ENCODE assay signal across 9 cellular contexts in genomic region chr15:40340038-40340739, GRCh38. TPM values are rescaled to one million over a fixed set of nuclear protein-coding genes. Genes with fewer than 3 reads are reported as not detected.
DNase-seq lines count a peak whose midpoint lies in the region; TF ChIP-seq lines count a peak whose summit lies in the region.
"Had no signal": no experiment of that assay in that cellular context is flagged by ENCODE, and none has a peak within 500 bp of the region (broad histone marks: within the 10 kb centered on the region; RNA-seq: fewer than 3 reads in every experiment).

No MANE protein-coding gene starts in this region.

- intact Hi-C loops in activated T-helper 1 cell treated with anti-CD3 and anti-CD28 coated beads, Interleukin-12 subunit alpha, Interleukin-12 subunit beta, Interleukin-2, Interleukin-4 antibody, amounts not matched to agents 30 ng/mL and 10 ng/mL and 1 ng/mL, durations not matched to agents 14 hours and 24 hours and 36 hours (cut with micrococcal nuclease): loop anchor here (5.0 kb wide), 1 partner anchor 167 kb away; no protein-coding TSS in a partner anchor

- TF ChIP-seq CTCF in AG09319 (IDR thresholded peaks at IDR 0.05; ENCODE audit: low read depth, low read length) (no peak), nephron (IDR thresholded peaks at IDR 0.05; ENCODE audit: unreplicated experiment in 3 of 3) (no peak), GM13977 (IDR thresholded peaks at IDR 0.05; ENCODE audit: extremely low read depth, insufficient read depth, missing control alignments) (no peak)

- peaks cover 61% of the 10 kb centered on the region for H3K4me1 Mint-ChIP-seq in nephron
- H3K4me1 Mint-ChIP-seq in activated T-helper 1 cell treated with anti-CD3 and anti-CD28 coated beads, Interleukin-12 subunit alpha, Interleukin-12 subunit beta, Interleukin-2, Interleukin-4 antibody, amounts not matched to agents 30 ng/mL and 10 ng/mL and 1 ng/mL, durations not matched to agents 14 hours and 24 hours and 36 hours (ENCODE audit: low read depth): peaks cover 5% of the 10 kb centered on the region

- DNase-seq in AG09319 (ENCODE audit: extremely low read depth, low read depth) (peak; percentile 54), NCI-H446 treated with DMSO at 0.1 percent for 48 hours (lab: John Stamatoyannopoulos, UW) (peak; percentile 25), epithelial cell of prostate (ENCODE audit: low read depth, low spot score) (no peak), GM13977 (ENCODE audit: low spot score) (no peak), NOMO-1 (lab: John Stamatoyannopoulos, UW; ENCODE audit: unreplicated experiment in 2 of 2) (no peak), CD1c-positive myeloid dendritic cell (ENCODE audit: extremely low spot score) (no peak)
- DNase-seq in activated T-helper 1 cell treated with anti-CD3 and anti-CD28 coated beads, Interleukin-12 subunit alpha, Interleukin-12 subunit beta, Interleukin-2, Interleukin-4 antibody, amounts not matched to agents 30 ng/mL and 10 ng/mL and 1 ng/mL, durations not matched to agents 14 hours and 24 hours and 36 hours (ENCODE audit: low spot score): no peak

- H3K27ac ChIP-seq in epithelial cell of prostate: peak overlapping the region; percentile 94

- peaks cover 5% of the 10 kb centered on the region for H3K27me3 Mint-ChIP-seq in nephron (ENCODE audit: low read depth)
- peaks cover 6% of the 10 kb centered on the region for H3K27me3 Mint-ChIP-seq in activated T-helper 1 cell treated with anti-CD3 and anti-CD28 coated beads, Interleukin-12 subunit alpha, Interleukin-12 subunit beta, Interleukin-2, Interleukin-4 antibody, amounts not matched to agents 30 ng/mL and 10 ng/mL and 1 ng/mL, durations not matched to agents 14 hours and 24 hours and 36 hours (ENCODE audit: insufficient read depth)

- H3K4me3 Mint-ChIP-seq in nephron: peak overlapping the region in 2 of 3 experiments; percentile 49 to 51
- no peak overlapping the region for H3K4me3 Mint-ChIP-seq in activated T-helper 1 cell treated with anti-CD3 and anti-CD28 coated beads, Interleukin-12 subunit alpha, Interleukin-12 subunit beta, Interleukin-2, Interleukin-4 antibody, amounts not matched to agents 30 ng/mL and 10 ng/mL and 1 ng/mL, durations not matched to agents 14 hours and 24 hours and 36 hours

- H3K27ac Mint-ChIP-seq in nephron: peak overlapping the region; percentile 87 to 89 (median 88)
- H3K27ac Mint-ChIP-seq in activated T-helper 1 cell treated with anti-CD3 and anti-CD28 coated beads, Interleukin-12 subunit alpha, Interleukin-12 subunit beta, Interleukin-2, Interleukin-4 antibody, amounts not matched to agents 30 ng/mL and 10 ng/mL and 1 ng/mL, durations not matched to agents 14 hours and 24 hours and 36 hours: no peak overlapping the region

- H3K36me3 Mint-ChIP-seq in nephron (ENCODE audit: low read depth): no peaks in the 10 kb centered on the region
- no peaks in the 10 kb centered on the region for H3K36me3 Mint-ChIP-seq in activated T-helper 1 cell treated with anti-CD3 and anti-CD28 coated beads, Interleukin-12 subunit alpha, Interleukin-12 subunit beta, Interleukin-2, Interleukin-4 antibody, amounts not matched to agents 30 ng/mL and 10 ng/mL and 1 ng/mL, durations not matched to agents 14 hours and 24 hours and 36 hours (ENCODE audit: low read depth)

- no peaks in the 10 kb centered on the region for H3K9me3 Mint-ChIP-seq in nephron
- no peaks in the 10 kb centered on the region for H3K9me3 Mint-ChIP-seq in activated T-helper 1 cell treated with anti-CD3 and anti-CD28 coated beads, Interleukin-12 subunit alpha, Interleukin-12 subunit beta, Interleukin-2, Interleukin-4 antibody, amounts not matched to agents 30 ng/mL and 10 ng/mL and 1 ng/mL, durations not matched to agents 14 hours and 24 hours and 36 hours

- in situ Hi-C loops in GM13977 (cut with MboI; ENCODE audit: low pct_unique_long_range_greater_than_20kb, low sequenced_read_pairs, unreplicated experiment): no loop called here

RNA-seq across cellular contexts. Expression of gene CCDC9B, which starts 0.6 kb away (rescaled TPM):
- 0.21 and 0.24 TPM in 2 replicates for total RNA-seq in activated T-helper 1 cell treated with anti-CD3 and anti-CD28 coated beads, Interleukin-12 subunit alpha, Interleukin-12 subunit beta, Interleukin-2, Interleukin-4 antibody, amounts not matched to agents 30 ng/mL and 10 ng/mL and 1 ng/mL, durations not matched to agents 14 hours and 24 hours and 36 hours

RNA-seq across cellular contexts. Expression of gene PHGR1, which starts 10.6 kb away (rescaled TPM):
- not detected in 2 replicates for total RNA-seq in activated T-helper 1 cell treated with anti-CD3 and anti-CD28 coated beads, Interleukin-12 subunit alpha, Interleukin-12 subunit beta, Interleukin-2, Interleukin-4 antibody, amounts not matched to agents 30 ng/mL and 10 ng/mL and 1 ng/mL, durations not matched to agents 14 hours and 24 hours and 36 hours
- total RNA-seq: GM12878 had no signal

RNA-seq across cellular contexts. Expression of gene INAFM2, which starts 16.7 kb away (rescaled TPM):
- 19.2 and 25.1 TPM in 2 replicates for total RNA-seq in activated T-helper 1 cell treated with anti-CD3 and anti-CD28 coated beads, Interleukin-12 subunit alpha, Interleukin-12 subunit beta, Interleukin-2, Interleukin-4 antibody, amounts not matched to agents 30 ng/mL and 10 ng/mL and 1 ng/mL, durations not matched to agents 14 hours and 24 hours and 36 hours

RNA-seq across cellular contexts. Expression of gene DISP2, which starts 17.8 kb away (rescaled TPM):
- total RNA-seq in activated T-helper 1 cell treated with anti-CD3 and anti-CD28 coated beads, Interleukin-12 subunit alpha, Interleukin-12 subunit beta, Interleukin-2, Interleukin-4 antibody, amounts not matched to agents 30 ng/mL and 10 ng/mL and 1 ng/mL, durations not matched to agents 14 hours and 24 hours and 36 hours: 0.02 and 0.54 TPM in 2 replicates
- total RNA-seq: GM12878 had no signal

RNA-seq across cellular contexts. Expression of gene PLCB2, which starts 32.5 kb away (rescaled TPM):
- total RNA-seq in activated T-helper 1 cell treated with anti-CD3 and anti-CD28 coated beads, Interleukin-12 subunit alpha, Interleukin-12 subunit beta, Interleukin-2, Interleukin-4 antibody, amounts not matched to agents 30 ng/mL and 10 ng/mL and 1 ng/mL, durations not matched to agents 14 hours and 24 hours and 36 hours: 88.5 and 89.0 TPM in 2 replicates

Comparison
In these comparisons a context has a peak if more than half of its experiments do, and no peak if none do; other contexts are left out.
1. DNase-seq: peak in AG09319 (single experiment) and NCI-H446 treated with DMSO at 0.1 percent for 48 hours (single experiment); none in epithelial cell of prostate (single experiment), GM13977 (single experiment), NOMO-1 (0 of 2), activated T-helper 1 cell treated with anti-CD3 and anti-CD28 coated beads, Interleukin-12 subunit alpha, Interleukin-12 subunit beta, Interleukin-2, Interleukin-4 antibody, amounts not matched to agents 30 ng/mL and 10 ng/mL and 1 ng/mL, durations not matched to agents 14 hours and 24 hours and 36 hours (single experiment) and CD1c-positive myeloid dendritic cell (single experiment).